Comparison of ENCODE assay signal across 8 cellular contexts in the genomic region with DNA sequence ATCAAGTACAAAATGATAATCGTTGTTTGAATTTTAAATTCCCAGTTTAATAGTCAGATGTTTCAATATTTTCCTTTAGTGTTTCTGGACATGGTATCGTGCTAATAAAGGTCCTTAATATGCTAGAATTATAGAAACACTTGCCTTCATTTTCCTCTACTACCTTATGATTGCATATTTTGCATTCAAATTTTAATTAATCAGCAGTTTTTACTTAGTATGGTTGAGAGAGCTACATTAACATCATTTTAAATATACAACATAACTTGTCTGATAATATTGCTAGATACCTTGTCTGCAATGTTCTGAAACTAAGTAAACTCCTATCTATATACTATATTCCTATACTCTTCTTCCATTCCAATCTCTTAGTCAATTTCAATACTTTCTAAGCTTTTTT.
"Had no signal": no experiment of that assay in that cellular context is flagged by ENCODE, and none has a peak within 500 bp of the region (broad histone marks: within the 10 kb centered on the region; RNA-seq: fewer than 3 reads in every experiment).

No MANE protein-coding gene starts in this region.

- DNase-seq: H9, HCEC 1CT, KG1 had no signal

- H3K27ac Mint-ChIP-seq: GM23338, H9, IgD-negative memory B cell had no signal

- H3K4me3 Mint-ChIP-seq: GM23338, H9, IgD-negative memory B cell had no signal

- H3K4me2 ChIP-seq: GM23338 had no signal

- FAIRE-seq: H1, H54 had no signal

- H2AFZ ChIP-seq: GM23338 had no signal

- H3K4me3 ChIP-seq: GM23338 had no signal

- H3K36me3 Mint-ChIP-seq: IgD-negative memory B cell had no signal

- H3K4me1 Mint-ChIP-seq: GM23338, H9, IgD-negative memory B cell had no signal

- H3K9me3 Mint-ChIP-seq: GM23338, H9 had no signal

- ATAC-seq: GM23338 had no signal

- H3K27ac ChIP-seq: HL-60 had no signal

- H3K27me3 Mint-ChIP-seq: IgD-negative memory B cell had no signal
